ENCODE assay signal across 10 cellular contexts in genomic region chr10:48801026-48801425, GRCh38.
DNase-seq lines count a peak whose midpoint lies in the region; TF ChIP-seq lines count a peak whose summit lies in the region.
"Had no signal": no experiment of that assay in that cellular context is flagged by ENCODE, and none has a peak within 500 bp of the region (broad histone marks: within the 10 kb centered on the region; RNA-seq: fewer than 3 reads in every experiment).

No MANE protein-coding gene starts in this region.

- H3K4me1 ChIP-seq in BLaER1 treated with 17β-estradiol and CSF1 and Interleukin-3, amounts not matched to agents 10 nM and 100 nM: peaks cover 61 to 84% (median 64%) of the 10 kb centered on the region in 10 experiments
- no peaks in the 10 kb centered on the region for H3K4me1 ChIP-seq in colonic mucosa
- peaks cover 4% of the 10 kb centered on the region for H3K4me1 ChIP-seq in muscle layer of colon (ENCODE audit: insufficient read depth, low read length)
- peaks cover 0 to 25% of the 10 kb centered on the region in 2 experiments; a peak in 1 of 4 replicates for H3K4me1 ChIP-seq in SK-N-SH (ENCODE audit: control insufficient read depth in 1 of 2, insufficient read depth in 2 of 2, low read depth in 1 of 2, low read length in 1 of 2)

- H3K27me3 ChIP-seq in BLaER1 treated with 17β-estradiol and CSF1 and Interleukin-3, amounts not matched to agents 10 nM and 100 nM: no peaks in the 10 kb centered on the region
- H3K27me3 ChIP-seq in colonic mucosa: no peaks in the 10 kb centered on the region
- H3K27me3 ChIP-seq in muscle layer of colon (ENCODE audit: control insufficient read depth in 1 of 2, insufficient read depth in 2 of 2, low read length in 2 of 2): no peaks in the 10 kb centered on the region
- H3K27me3 ChIP-seq in SK-N-SH (ENCODE audit: insufficient read depth): no peaks in the 10 kb centered on the region

- peaks cover 0 to 64% (median 29%) of the 10 kb centered on the region in 11 experiments; a peak in 18 of 22 replicates for H3K36me3 ChIP-seq in BLaER1 treated with 17β-estradiol and CSF1 and Interleukin-3, amounts not matched to agents 10 nM and 100 nM
- H3K36me3 ChIP-seq in colonic mucosa: no peaks in the 10 kb centered on the region
- no peaks in the 10 kb centered on the region for H3K36me3 ChIP-seq in muscle layer of colon (ENCODE audit: insufficient read depth, low read length)
- H3K36me3 ChIP-seq in SK-N-SH (replicated peaks in 1 of 2; ENCODE audit: control insufficient read depth in 1 of 2, insufficient read depth in 2 of 2, low read length in 1 of 2): no peaks in the 10 kb centered on the region

- peak overlapping the region; percentile 42 to 84 (median 70) for H3K4me2 ChIP-seq in BLaER1 treated with 17β-estradiol and CSF1 and Interleukin-3, amounts not matched to agents 10 nM and 100 nM
- no peak overlapping the region for H3K4me2 ChIP-seq in SK-N-SH

- peak overlapping the region; percentile 58 to 93 (median 79); a peak in 20 of 22 replicates for H3K27ac ChIP-seq in BLaER1 treated with 17β-estradiol and CSF1 and Interleukin-3, amounts not matched to agents 10 nM and 100 nM
- H3K27ac ChIP-seq in colonic mucosa (peak overlapping the region; percentile 15), muscle layer of colon (ENCODE audit: low read depth, low read length) (peak overlapping the region; percentile 19), SK-N-SH (ENCODE audit: low read depth in 2 of 2, low read length in 1 of 2) (no peak overlapping the region)

- no peaks in the 10 kb centered on the region for H3K79me2 ChIP-seq in SK-N-SH (ENCODE audit: insufficient read depth)

- peaks cover 5% of the 10 kb centered on the region for H3K36me3 Mint-ChIP-seq in IgD-negative memory B cell

- H3K4me1 Mint-ChIP-seq in IgD-negative memory B cell: peaks cover 40 to 50% (median 45%) of the 10 kb centered on the region in 3 donors

- TF ChIP-seq RAD21 in SK-N-SH (IDR thresholded peaks at IDR 0.05; ENCODE audit: low read length): no peak

- peaks cover 0 to 25% (median 17%) of the 10 kb centered on the region in 11 experiments; a peak in 17 of 22 replicates for H3K9me3 ChIP-seq in BLaER1 treated with 17β-estradiol and CSF1 and Interleukin-3, amounts not matched to agents 10 nM and 100 nM (replicated peaks in 1 of 11)
- H3K9me3 ChIP-seq in colonic mucosa (no peaks in the 10 kb centered on the region), muscle layer of colon (ENCODE audit: low read length) (no peaks in the 10 kb centered on the region), SK-N-SH (no peaks in the 10 kb centered on the region)

- H3K27ac Mint-ChIP-seq in IgD-negative memory B cell: peak overlapping the region; percentile 89 to 96 (median 93)
- H3K27ac Mint-ChIP-seq: progenitor cell of endocrine pancreas had no signal

- no peak for TF ChIP-seq CTCF in colonic mucosa (IDR thresholded peaks at IDR 0.05)
- TF ChIP-seq CTCF in SK-N-SH (IDR thresholded peaks at IDR 0.05): no peak

- CTCF ChIA-PET in SK-N-SH (lab: Yijun Ruan, JAX): interaction anchor here (1.6 kb wide), 1 partner anchor 25 kb away, joined by 4 read pairs; no protein-coding TSS in a partner anchor

- no peaks in the 10 kb centered on the region for H4K20me1 ChIP-seq in BLaER1 treated with 17β-estradiol and CSF1 and Interleukin-3, amounts not matched to agents 10 nM and 100 nM
- no peaks in the 10 kb centered on the region for H4K20me1 ChIP-seq in SK-N-SH (ENCODE audit: insufficient read depth)

- no peak overlapping the region for H2AFZ ChIP-seq in SK-N-SH (ENCODE audit: low read depth)

- no peaks in the 10 kb centered on the region for H3K9me2 ChIP-seq in SK-N-SH

- H3F3A ChIP-seq in SK-N-SH (replicated peaks; ENCODE audit: insufficient read depth): no peaks in the 10 kb centered on the region

- peak overlapping the region in 8 of 10 experiments; percentile 18 to 58 (median 35); a peak in 12 of 20 replicates for H3K4me3 ChIP-seq in BLaER1 treated with 17β-estradiol and CSF1 and Interleukin-3, amounts not matched to agents 10 nM and 100 nM
- no peak overlapping the region for H3K4me3 ChIP-seq in colonic mucosa
- H3K4me3 ChIP-seq in muscle layer of colon (ENCODE audit: low read depth in 1 of 2, low read length in 2 of 2): no peak overlapping the region
- no peak overlapping the region for H3K4me3 ChIP-seq in SK-N-SH (ENCODE audit: low read depth in 2 of 2, low read length in 1 of 2)

- H3K27me3 Mint-ChIP-seq in IgD-negative memory B cell: no peaks in the 10 kb centered on the region
- H3K27me3 Mint-ChIP-seq: progenitor cell of endocrine pancreas had no signal

- H3K9ac ChIP-seq in BLaER1 treated with 17β-estradiol and CSF1 and Interleukin-3, amounts not matched to agents 10 nM and 100 nM: peak overlapping the region in 5 of 11 experiments; percentile 44 to 74 (median 66); a peak in 8 of 22 replicates
- H3K9ac ChIP-seq in colonic mucosa (ENCODE audit: low read depth in 2 of 2, low read length in 2 of 2): no peak overlapping the region
- H3K9ac ChIP-seq in muscle layer of colon (ENCODE audit: low read length): no peak overlapping the region
- H3K9ac ChIP-seq in SK-N-SH: no peak overlapping the region

- peaks cover 0 to 4% (median 3%) of the 10 kb centered on the region in 3 donors for H3K9me3 Mint-ChIP-seq in IgD-negative memory B cell

- intact Hi-C loops in colonic mucosa (cut with DNase I): no loop called here

- peak overlapping the region in 1 of 4 donors; percentile 53 for H3K4me3 Mint-ChIP-seq in IgD-negative memory B cell

- TF ChIP-seq EP300 in SK-N-SH (IDR thresholded peaks at IDR 0.05; ENCODE audit: borderline replicate concordance in 1 of 2, low read depth in 1 of 2, low read length in 1 of 2): no peak

- POLR2A ChIA-PET in SK-N-SH (lab: Yijun Ruan, JAX): no interaction called here

- DNase-seq in colonic mucosa (no peak), glomerular visceral epithelial cell (ENCODE audit: extremely low spot score) (no peak), HPDE6-E6E7 (ENCODE audit: extremely low spot score) (no peak), SK-N-SH (no peak), epidermal melanocyte (ENCODE audit: insufficient read length, low spot score) (no peak)
- DNase-seq: NCI-H1694 had no signal

TF ChIP-seq in SK-N-SH, 30 proteins besides CTCF, POLR2A, EP300 and RAD21:
- TF ChIP-seq SMC3 (IDR thresholded peaks at IDR 0.05; ENCODE audit: low read depth, low read length): no peak
- TF ChIP-seq CHD2 (IDR thresholded peaks at IDR 0.05; ENCODE audit: low read length, partially characterized antibody): no peak
- TF ChIP-seq ELF1 (IDR thresholded peaks at IDR 0.05): no peak
- no peak for TF ChIP-seq RFX5 (IDR thresholded peaks at IDR 0.05; ENCODE audit: low read length)
- TF ChIP-seq TEAD4 (IDR thresholded peaks at IDR 0.05; ENCODE audit: borderline replicate concordance, insufficient read depth): no peak
- no peak for TF ChIP-seq FOSL2 (IDR thresholded peaks at IDR 0.05; ENCODE audit: borderline replicate concordance, low read depth)
- no peak for TF ChIP-seq MXI1 (IDR thresholded peaks at IDR 0.05; ENCODE audit: low read depth, low read length)
- TF ChIP-seq, protein P1, sequence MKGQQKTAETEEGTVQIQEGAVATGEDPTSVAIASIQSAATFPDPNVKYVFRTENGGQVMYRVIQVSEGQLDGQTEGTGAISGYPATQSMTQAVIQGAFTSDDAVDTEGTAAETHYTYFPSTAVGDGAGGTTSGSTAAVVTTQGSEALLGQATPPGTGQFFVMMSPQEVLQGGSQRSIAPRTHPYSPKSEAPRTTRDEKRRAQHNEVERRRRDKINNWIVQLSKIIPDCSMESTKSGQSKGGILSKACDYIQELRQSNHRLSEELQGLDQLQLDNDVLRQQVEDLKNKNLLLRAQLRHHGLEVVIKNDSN (IDR thresholded peaks at IDR 0.05; ENCODE audit: borderline replicate concordance, low read depth): no peak
- TF ChIP-seq RXRA (IDR thresholded peaks at IDR 0.05; ENCODE audit: borderline replicate concordance, low read depth): no peak
- no peak for TF ChIP-seq TCF12 (IDR thresholded peaks at IDR 0.05)
- no peak for TF ChIP-seq RCOR1 (IDR thresholded peaks at IDR 0.05; ENCODE audit: low read length)
- TF ChIP-seq NFIC (IDR thresholded peaks at IDR 0.05; ENCODE audit: borderline replicate concordance): no peak
- TF ChIP-seq FOXJ3 (CRISPR knock-in tag; IDR thresholded peaks at IDR 0.05): no peak
- TF ChIP-seq, protein P2, sequence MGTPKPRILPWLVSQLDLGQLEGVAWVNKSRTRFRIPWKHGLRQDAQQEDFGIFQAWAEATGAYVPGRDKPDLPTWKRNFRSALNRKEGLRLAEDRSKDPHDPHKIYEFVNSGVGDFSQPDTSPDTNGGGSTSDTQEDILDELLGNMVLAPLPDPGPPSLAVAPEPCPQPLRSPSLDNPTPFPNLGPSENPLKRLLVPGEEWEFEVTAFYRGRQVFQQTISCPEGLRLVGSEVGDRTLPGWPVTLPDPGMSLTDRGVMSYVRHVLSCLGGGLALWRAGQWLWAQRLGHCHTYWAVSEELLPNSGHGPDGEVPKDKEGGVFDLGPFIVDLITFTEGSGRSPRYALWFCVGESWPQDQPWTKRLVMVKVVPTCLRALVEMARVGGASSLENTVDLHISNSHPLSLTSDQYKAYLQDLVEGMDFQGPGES (IDR thresholded peaks at IDR 0.05; ENCODE audit: low read depth, low read length): no peak
- TF ChIP-seq FOXM1 (IDR thresholded peaks at IDR 0.05; ENCODE audit: low read depth): no peak
- no peak for TF ChIP-seq GABPA (IDR thresholded peaks at IDR 0.05; ENCODE audit: low read depth)
- no peak for TF ChIP-seq USF2 (IDR thresholded peaks at IDR 0.05; ENCODE audit: borderline replicate concordance, low read depth, low read length)
- no peak for TF ChIP-seq EZH2phosphoT487 (IDR thresholded peaks at IDR 0.05; ENCODE audit: borderline replicate concordance, low read depth)
- TF ChIP-seq JUND (IDR thresholded peaks at IDR 0.05): no peak
- no peak for TF ChIP-seq SIN3A (IDR thresholded peaks at IDR 0.05; ENCODE audit: borderline replicate concordance, low read depth, low read length)

Comparison
In these comparisons a context has a peak if more than half of its experiments do, and no peak if none do; other contexts are left out.
1. H3K27ac ChIP-seq: peak in BLaER1 treated with 17β-estradiol and CSF1 and Interleukin-3, amounts not matched to agents 10 nM and 100 nM (11 of 11), colonic mucosa (single experiment) and muscle layer of colon (single experiment); none in SK-N-SH (0 of 2).
2. H3K4me3 ChIP-seq: peak in BLaER1 treated with 17β-estradiol and CSF1 and Interleukin-3, amounts not matched to agents 10 nM and 100 nM (8 of 10); none in colonic mucosa (single experiment), muscle layer of colon (0 of 2) and SK-N-SH (0 of 2).